In genomic region chr5:176619203-176619568, GRCh38 we compare ENCODE assay signal across 8 cellular contexts. TPM values are rescaled to one million over a fixed set of nuclear protein-coding genes. Genes with fewer than 3 reads are reported as not detected.
DNase-seq lines count a peak whose midpoint lies in the region; ATAC-seq and TF ChIP-seq lines count a peak whose summit lies in the region.

No MANE protein-coding gene starts in this region.

- no peaks in the 10 kb centered on the region for H4K20me1 ChIP-seq in GM23338 (replicated peaks; ENCODE audit: insufficient read depth)

- peaks cover 38% of the 10 kb centered on the region for H3K27me3 ChIP-seq in GM23338 (ENCODE audit: insufficient read depth)
- peaks cover 30% of the 10 kb centered on the region for H3K27me3 ChIP-seq in trophoblast cell (ENCODE audit: insufficient read depth, low read length)
- H3K27me3 ChIP-seq in upper lobe of right lung, result peaks cover 68% of the 10 kb centered on the region

- H3F3A ChIP-seq in GM23338 (replicated peaks; ENCODE audit: low read depth), result no peaks in the 10 kb centered on the region

- TF ChIP-seq CTCF in GM23338 (conservative IDR thresholded peaks at IDR 0.05; ENCODE audit: low read depth in 2 of 2) (peak; percentile 54 to 74), foreskin fibroblast (IDR thresholded peaks at IDR 0.05; ENCODE audit: low read depth, low read length) (peak; percentile 50), upper lobe of right lung (IDR thresholded peaks at IDR 0.05) (no peak)

- no peak overlapping the region for H2BK120ac ChIP-seq in trophoblast cell (ENCODE audit: insufficient read depth, low read length, poor library complexity)

- H2AFZ ChIP-seq in GM23338, result peak overlapping the region; percentile 94
- H2AFZ ChIP-seq in trophoblast cell (ENCODE audit: insufficient read depth, low read length, poor library complexity), result no peak overlapping the region

- no peak overlapping the region for H3K23ac ChIP-seq in trophoblast cell (ENCODE audit: low read length)

- H3K4me3 ChIP-seq in GM23338 (peak overlapping the region; percentile 54), foreskin fibroblast (ENCODE audit: low read depth in 1 of 2, low read length in 2 of 2) (peak overlapping the region in 1 of 2 donors; percentile 36), trophoblast cell (ENCODE audit: low read depth, low read length) (no peak overlapping the region), upper lobe of right lung (no peak overlapping the region)

- H4K8ac ChIP-seq in trophoblast cell (ENCODE audit: low read depth, low read length), result no peak overlapping the region

- H3K27me3 Mint-ChIP-seq in GM23338 (ENCODE audit: insufficient read depth, low read depth, poor library complexity), result peaks cover 45% of the 10 kb centered on the region
- peaks cover 62% of the 10 kb centered on the region for H3K27me3 Mint-ChIP-seq in activated T-helper 2 cell treated with anti-CD3 and anti-CD28 coated beads, Interferon-gamma antibody, Interleukin-2, Interleukin-4, amounts not matched to agents 10 μg/mL and 5 μg/mL and 100 μg/mL, durations not matched to agents 14 hours and 24 hours and 36 hours (ENCODE audit: low read depth)

- WGBS in trophoblast cell (ENCODE audit: extremely low coverage, insufficient coverage, insufficient read length), result no CpG with 5 or more reads among the region's 31 CpGs

- H3K9me3 ChIP-seq in trophoblast cell (ENCODE audit: insufficient read depth, low read depth, low read length) (peaks cover 18% of the 10 kb centered on the region), upper lobe of right lung (no peaks in the 10 kb centered on the region)

- no peak overlapping the region for H3K18ac ChIP-seq in trophoblast cell (ENCODE audit: low read length)

- H2BK12ac ChIP-seq in trophoblast cell (ENCODE audit: low read length), result no peak overlapping the region

- H3K4me1 ChIP-seq in GM23338 (ENCODE audit: insufficient read depth) (no peaks in the 10 kb centered on the region; the same call in 1 of the 2 replicates), trophoblast cell (ENCODE audit: control insufficient read depth in 1 of 2, insufficient read depth in 2 of 2, low read length in 2 of 2) (no peaks in the 10 kb centered on the region), upper lobe of right lung (peaks cover 6% of the 10 kb centered on the region)

- no peak overlapping the region for H4K91ac ChIP-seq in trophoblast cell (ENCODE audit: low read depth, low read length)

- ATAC-seq in GM23338, result peak; percentile 89
- ATAC-seq in upper lobe of right lung, result peak; percentile 69

- no peaks in the 10 kb centered on the region for H3K9me2 ChIP-seq in GM23338 (ENCODE audit: insufficient read depth)

- H3K36me3 ChIP-seq in GM23338 (ENCODE audit: insufficient read depth), result no peaks in the 10 kb centered on the region
- no peaks in the 10 kb centered on the region for H3K36me3 ChIP-seq in trophoblast cell (ENCODE audit: control insufficient read depth in 1 of 2, insufficient read depth in 2 of 2, low read length in 2 of 2)
- H3K36me3 ChIP-seq in upper lobe of right lung, result no peaks in the 10 kb centered on the region

- no peaks in the 10 kb centered on the region; the same call in 2 of the 3 replicates for H3K9me3 Mint-ChIP-seq in GM23338
- H3K9me3 Mint-ChIP-seq in activated T-helper 2 cell treated with anti-CD3 and anti-CD28 coated beads, Interferon-gamma antibody, Interleukin-2, Interleukin-4, amounts not matched to agents 10 μg/mL and 5 μg/mL and 100 μg/mL, durations not matched to agents 14 hours and 24 hours and 36 hours, result no peaks in the 10 kb centered on the region

- intact Hi-C loops in activated T-helper 2 cell treated with anti-CD3 and anti-CD28 coated beads, Interferon-gamma antibody, Interleukin-2, Interleukin-4, amounts not matched to agents 10 μg/mL and 5 μg/mL and 100 μg/mL, durations not matched to agents 14 hours and 24 hours and 36 hours (cut with micrococcal nuclease), result no loop called here
- intact Hi-C loops in upper lobe of right lung (cut with DNase I), result no loop called here

- no peaks in the 10 kb centered on the region for H3K36me3 Mint-ChIP-seq in GM23338 (ENCODE audit: low read depth)
- no peaks in the 10 kb centered on the region for H3K36me3 Mint-ChIP-seq in activated T-helper 2 cell treated with anti-CD3 and anti-CD28 coated beads, Interferon-gamma antibody, Interleukin-2, Interleukin-4, amounts not matched to agents 10 μg/mL and 5 μg/mL and 100 μg/mL, durations not matched to agents 14 hours and 24 hours and 36 hours (ENCODE audit: low read depth)

- no peak overlapping the region for H2BK5ac ChIP-seq in trophoblast cell (ENCODE audit: low read depth, low read length, poor library complexity)

- H3K14ac ChIP-seq in trophoblast cell (ENCODE audit: low read length), result no peak overlapping the region

- no peak overlapping the region for H3K27ac Mint-ChIP-seq in GM23338
- no peak overlapping the region for H3K27ac Mint-ChIP-seq in activated T-helper 2 cell treated with anti-CD3 and anti-CD28 coated beads, Interferon-gamma antibody, Interleukin-2, Interleukin-4, amounts not matched to agents 10 μg/mL and 5 μg/mL and 100 μg/mL, durations not matched to agents 14 hours and 24 hours and 36 hours

- peak overlapping the region; percentile 73 for H3K4me3 Mint-ChIP-seq in GM23338
- H3K4me3 Mint-ChIP-seq in activated T-helper 2 cell treated with anti-CD3 and anti-CD28 coated beads, Interferon-gamma antibody, Interleukin-2, Interleukin-4, amounts not matched to agents 10 μg/mL and 5 μg/mL and 100 μg/mL, durations not matched to agents 14 hours and 24 hours and 36 hours (ENCODE audit: low read depth), result no peak overlapping the region

- no peak overlapping the region for H4K12ac ChIP-seq in trophoblast cell (ENCODE audit: low read depth, low read length)

- no peaks in the 10 kb centered on the region for H3K79me2 ChIP-seq in GM23338 (replicated peaks; ENCODE audit: insufficient read depth)
- H3K79me2 ChIP-seq in trophoblast cell (ENCODE audit: control insufficient read depth, insufficient read depth, low read length, poor library complexity), result no peaks in the 10 kb centered on the region

- no peak overlapping the region for H3K27ac ChIP-seq in GM23338 (ENCODE audit: low read depth)
- H3K27ac ChIP-seq in trophoblast cell (ENCODE audit: low read depth, low read length), result no peak overlapping the region
- no peak overlapping the region for H3K27ac ChIP-seq in upper lobe of right lung

- in situ Hi-C loops in Caki2 (cut with HindIII; ENCODE audit: low pct_unique_long_range_greater_than_20kb, low sequenced_read_pairs), result no loop called here

- DNase-seq in Caki2 (ENCODE audit: low read depth), result peak; percentile 82
- peak; percentile 98 for DNase-seq in GM23338 (ENCODE audit: low spot score)
- peak; percentile 52 for DNase-seq in NOMO-1 treated with DMSO at 0.1 percent for 48 hours (lab: John Stamatoyannopoulos, UW; ENCODE audit: unreplicated experiment)
- peak; percentile 70 for DNase-seq in activated T-helper 2 cell treated with anti-CD3 and anti-CD28 coated beads, Interferon-gamma antibody, Interleukin-2, Interleukin-4, amounts not matched to agents 10 μg/mL and 5 μg/mL and 100 μg/mL, durations not matched to agents 14 hours and 24 hours and 36 hours (ENCODE audit: low spot score)
- DNase-seq in foreskin fibroblast, result peak; percentile 89 to 97
- no peak for DNase-seq in trophoblast cell
- DNase-seq in upper lobe of right lung, result peak; percentile 80
- no peak for DNase-seq in OCI-M2 (lab: John Stamatoyannopoulos, UW; ENCODE audit: unreplicated experiment)

- no peak overlapping the region for H3K9ac ChIP-seq in trophoblast cell (ENCODE audit: low read length)

- H2AK5ac ChIP-seq in trophoblast cell (ENCODE audit: low read length), result no peak overlapping the region

- H3K4me2 ChIP-seq in GM23338 (peak overlapping the region; percentile 80), trophoblast cell (ENCODE audit: low read length) (peak overlapping the region; percentile 1)

- H3K4ac ChIP-seq in trophoblast cell (ENCODE audit: low read depth, low read length), result no peak overlapping the region

- no peaks in the 10 kb centered on the region for H3K79me1 ChIP-seq in trophoblast cell (ENCODE audit: low read length)

- peaks cover 6% of the 10 kb centered on the region for H3K4me1 Mint-ChIP-seq in GM23338
- peaks cover 6% of the 10 kb centered on the region for H3K4me1 Mint-ChIP-seq in activated T-helper 2 cell treated with anti-CD3 and anti-CD28 coated beads, Interferon-gamma antibody, Interleukin-2, Interleukin-4, amounts not matched to agents 10 μg/mL and 5 μg/mL and 100 μg/mL, durations not matched to agents 14 hours and 24 hours and 36 hours (ENCODE audit: low read depth)

RNA-seq across cellular contexts. Expression of gene GPRIN1, which starts 9.2 kb away (rescaled TPM):
- total RNA-seq in Caki2 (2014; rRNA removed; shearing (Covaris generic); ENCODE audit: low replicate concordance), result 30.1 and 36.8 TPM in 2 replicates
- total RNA-seq in GM23338 (2014; rRNA removed; shearing (Covaris generic)), result 11.7 and 14.6 TPM in 2 replicates
- polyA plus RNA-seq in GM23338 (2016; fragmentation: Nextera tagmentation; extraction: Ambion mirVana), result 3.8 and 4.4 TPM in 2 replicates
- 3.0 and 3.6 TPM in 2 replicates for total RNA-seq in activated T-helper 2 cell treated with anti-CD3 and anti-CD28 coated beads, Interferon-gamma antibody, Interleukin-2, Interleukin-4, amounts not matched to agents 10 μg/mL and 5 μg/mL and 100 μg/mL, durations not matched to agents 14 hours and 24 hours and 36 hours
- 1.4 and 1.5 TPM in 2 replicates for polyA plus RNA-seq in trophoblast cell (2013)
- 1.4 TPM for total RNA-seq in upper lobe of right lung

RNA-seq across cellular contexts. Expression of gene SNCB, which starts 11.1 kb away (rescaled TPM):
- total RNA-seq in Caki2 (2014; rRNA removed; shearing (Covaris generic); ENCODE audit: low replicate concordance), result not detected in 2 replicates
- total RNA-seq in GM23338 (2014; rRNA removed; shearing (Covaris generic)), result 1.8 and 3.6 TPM in 2 replicates
- 13.5 and 13.8 TPM in 2 replicates for polyA plus RNA-seq in GM23338 (2016; fragmentation: Nextera tagmentation; extraction: Ambion mirVana)
- not detected in 2 replicates for total RNA-seq in activated T-helper 2 cell treated with anti-CD3 and anti-CD28 coated beads, Interferon-gamma antibody, Interleukin-2, Interleukin-4, amounts not matched to agents 10 μg/mL and 5 μg/mL and 100 μg/mL, durations not matched to agents 14 hours and 24 hours and 36 hours
- 0.11 TPM in 1 of 2 replicates, not detected in the other for polyA plus RNA-seq in trophoblast cell (2013)
- total RNA-seq in upper lobe of right lung, result not detected

RNA-seq across cellular contexts. Expression of gene EIF4E1B, which starts 11.3 kb away (rescaled TPM):
- not detected in 2 replicates for total RNA-seq in Caki2 (2014; rRNA removed; shearing (Covaris generic); ENCODE audit: low replicate concordance)
- 0.17 TPM in 1 of 2 replicates, not detected in the other for total RNA-seq in GM23338 (2014; rRNA removed; shearing (Covaris generic))
- polyA plus RNA-seq in GM23338 (2016; fragmentation: Nextera tagmentation; extraction: Ambion mirVana), result 0.10 TPM in 1 of 2 replicates, not detected in the other
- not detected in 2 replicates for total RNA-seq in activated T-helper 2 cell treated with anti-CD3 and anti-CD28 coated beads, Interferon-gamma antibody, Interleukin-2, Interleukin-4, amounts not matched to agents 10 μg/mL and 5 μg/mL and 100 μg/mL, durations not matched to agents 14 hours and 24 hours and 36 hours
- polyA plus RNA-seq in trophoblast cell (2013), result 0.55 and 0.62 TPM in 2 replicates
- not detected for total RNA-seq in upper lobe of right lung

RNA-seq across cellular contexts. Expression of gene TSPAN17, which starts 28.1 kb away (rescaled TPM):
- total RNA-seq in Caki2 (2014; rRNA removed; shearing (Covaris generic); ENCODE audit: low replicate concordance), result 93.4 and 126 TPM in 2 replicates
- total RNA-seq in GM23338 (2014; rRNA removed; shearing (Covaris generic)), result 51.0 and 52.1 TPM in 2 replicates
- 11.7 TPM in 2 replicates for polyA plus RNA-seq in GM23338 (2016; fragmentation: Nextera tagmentation; extraction: Ambion mirVana)
- 32.7 and 33.9 TPM in 2 replicates for total RNA-seq in activated T-helper 2 cell treated with anti-CD3 and anti-CD28 coated beads, Interferon-gamma antibody, Interleukin-2, Interleukin-4, amounts not matched to agents 10 μg/mL and 5 μg/mL and 100 μg/mL, durations not matched to agents 14 hours and 24 hours and 36 hours
- 18.3 and 18.4 TPM in 2 replicates for polyA plus RNA-seq in trophoblast cell (2013)
- 31.8 TPM for total RNA-seq in upper lobe of right lung

Comparison
In these comparisons a context has a peak if more than half of its experiments do, and no peak if none do; other contexts are left out.
1. DNase-seq: peak in Caki2 (single experiment), GM23338 (single experiment), NOMO-1 treated with DMSO at 0.1 percent for 48 hours (single experiment), activated T-helper 2 cell treated with anti-CD3 and anti-CD28 coated beads, Interferon-gamma antibody, Interleukin-2, Interleukin-4, amounts not matched to agents 10 μg/mL and 5 μg/mL and 100 μg/mL, durations not matched to agents 14 hours and 24 hours and 36 hours (single experiment), foreskin fibroblast (2 of 2) and upper lobe of right lung (single experiment); none in trophoblast cell (0 of 2) and OCI-M2 (single experiment).